Comparison of ENCODE assay signal across 8 cellular contexts in the genomic region with DNA sequence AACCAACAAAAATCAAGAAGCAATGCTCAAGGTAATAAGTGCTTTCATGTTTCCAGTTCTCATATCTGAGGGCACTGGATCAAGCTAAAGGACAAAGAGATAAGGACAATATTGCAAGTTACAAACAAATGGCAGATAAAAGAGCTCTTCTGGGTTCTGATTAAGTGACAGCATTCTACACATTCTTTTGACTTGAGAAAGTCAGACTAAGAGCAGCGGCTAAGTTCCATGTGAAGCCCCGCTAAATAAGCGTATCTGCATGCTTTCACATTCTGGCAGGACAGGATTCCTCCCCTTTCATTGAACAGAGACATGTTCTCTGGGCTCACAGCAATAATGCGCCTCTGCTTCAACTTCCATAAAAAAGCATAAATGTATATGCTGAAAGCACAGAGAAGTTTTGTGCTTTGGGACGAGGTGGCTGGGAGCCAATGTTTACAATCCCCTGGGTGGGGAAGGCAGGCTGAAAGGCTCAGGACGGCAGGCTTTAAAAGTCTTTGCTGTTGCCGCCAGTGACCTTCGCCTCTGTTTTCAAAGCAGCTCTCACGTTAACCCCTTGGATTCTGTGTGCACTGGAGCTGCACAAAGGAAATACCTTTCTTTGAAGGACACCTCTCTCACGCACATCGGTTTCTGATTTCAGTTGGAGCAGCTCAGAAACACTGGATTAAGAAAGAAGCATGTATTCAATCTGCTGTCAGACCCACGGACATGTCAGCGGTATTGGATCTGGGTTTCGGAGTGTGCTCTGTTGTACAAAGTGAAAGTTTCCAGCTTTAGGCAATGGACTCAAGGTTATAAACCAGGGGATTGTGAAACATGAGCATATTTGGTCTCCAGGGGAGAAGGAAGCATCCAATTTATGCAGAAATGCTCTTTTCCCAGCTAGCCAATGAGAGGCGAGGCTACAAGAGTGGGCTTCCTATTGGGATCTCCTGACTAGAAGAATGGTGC.
A peak's percentile ranks its signal among the peaks of the same experiment; 100 is the strongest.
DNase-seq lines count a peak whose midpoint lies in the region; ATAC-seq lines count a peak whose summit lies in the region.

No MANE protein-coding gene starts in this region.

- DNase-seq in Ammon's horn (ENCODE audit: low spot score) (peak; percentile 50), glomerular visceral epithelial cell (ENCODE audit: extremely low spot score) (peak; percentile 87), occipital lobe (lab: John Stamatoyannopoulos, UW) (peak; percentile 15), 8988T (no peak), OCI-M2 (lab: John Stamatoyannopoulos, UW; ENCODE audit: unreplicated experiment) (no peak)
- no peak for DNase-seq in activated CD8-positive, alpha-beta memory T cell treated with anti-CD3 and anti-CD28 coated beads, Interleukin-2, amount 10 ng/mL, durations not matched to agents 7 days and 5 days

- H3K27ac Mint-ChIP-seq in activated T-helper 17 cell treated with anti-CD3 and anti-CD28 coated beads, Interleukin-2, amount 50 U/mL, for 72 hours: peak overlapping the region; percentile 62
- no peak overlapping the region for H3K27ac Mint-ChIP-seq in activated CD8-positive, alpha-beta memory T cell treated with anti-CD3 and anti-CD28 coated beads, Interleukin-2, amount 10 ng/mL, durations not matched to agents 7 days and 5 days

- no peaks in the 10 kb centered on the region for H3K27me3 Mint-ChIP-seq in activated T-helper 17 cell treated with anti-CD3 and anti-CD28 coated beads, Interleukin-2, amount 50 U/mL, for 72 hours
- no peaks in the 10 kb centered on the region for H3K27me3 Mint-ChIP-seq in activated CD8-positive, alpha-beta memory T cell treated with anti-CD3 and anti-CD28 coated beads, Interleukin-2, amount 10 ng/mL, durations not matched to agents 7 days and 5 days

- no peaks in the 10 kb centered on the region for H3K9me3 Mint-ChIP-seq in activated T-helper 17 cell treated with anti-CD3 and anti-CD28 coated beads, Interleukin-2, amount 50 U/mL, for 72 hours
- peaks cover 4% of the 10 kb centered on the region for H3K9me3 Mint-ChIP-seq in activated CD8-positive, alpha-beta memory T cell treated with anti-CD3 and anti-CD28 coated beads, Interleukin-2, amount 10 ng/mL, durations not matched to agents 7 days and 5 days (ENCODE audit: low read depth)

- H3K4me1 Mint-ChIP-seq in activated T-helper 17 cell treated with anti-CD3 and anti-CD28 coated beads, Interleukin-2, amount 50 U/mL, for 72 hours: peaks cover 24% of the 10 kb centered on the region
- peaks cover 25% of the 10 kb centered on the region for H3K4me1 Mint-ChIP-seq in activated CD8-positive, alpha-beta memory T cell treated with anti-CD3 and anti-CD28 coated beads, Interleukin-2, amount 10 ng/mL, durations not matched to agents 7 days and 5 days

- CTCF ChIA-PET in activated CD8-positive, alpha-beta memory T cell treated with anti-CD3 and anti-CD28 coated beads, Interleukin-2, amount 10 ng/mL, durations not matched to agents 7 days and 5 days (lab: Charles Lee): interaction anchor here (1.4 to 2.8 kb wide), 2 partner anchors 19 to 138 kb away, joined by 3 to 12 read pairs; no protein-coding TSS in a partner anchor

- H3K36me3 Mint-ChIP-seq in activated T-helper 17 cell treated with anti-CD3 and anti-CD28 coated beads, Interleukin-2, amount 50 U/mL, for 72 hours (ENCODE audit: low read depth): peaks cover 75% of the 10 kb centered on the region
- H3K36me3 Mint-ChIP-seq in activated CD8-positive, alpha-beta memory T cell treated with anti-CD3 and anti-CD28 coated beads, Interleukin-2, amount 10 ng/mL, durations not matched to agents 7 days and 5 days: peaks cover 42% of the 10 kb centered on the region

- H3K4me3 Mint-ChIP-seq in activated T-helper 17 cell treated with anti-CD3 and anti-CD28 coated beads, Interleukin-2, amount 50 U/mL, for 72 hours: no peak overlapping the region
- no peak overlapping the region for H3K4me3 Mint-ChIP-seq in activated CD8-positive, alpha-beta memory T cell treated with anti-CD3 and anti-CD28 coated beads, Interleukin-2, amount 10 ng/mL, durations not matched to agents 7 days and 5 days

- peak; percentile 40 for ATAC-seq in HG02678 (IDR thresholded peaks at IDR 0.05; ENCODE audit: unreplicated experiment)
- no peak for ATAC-seq in activated T-helper 17 cell treated with anti-CD3 and anti-CD28 coated beads, Interleukin-2, amount 50 U/mL, for 72 hours (replicated peaks)
- ATAC-seq in activated CD8-positive, alpha-beta memory T cell treated with anti-CD3 and anti-CD28 coated beads, Interleukin-2, amount 10 ng/mL, durations not matched to agents 7 days and 5 days: no peak

Comparison
In these comparisons a context has a peak if more than half of its experiments do, and no peak if none do; other contexts are left out.
1. DNase-seq: peak in Ammon's horn (single experiment), glomerular visceral epithelial cell (single experiment) and occipital lobe (single experiment); none in activated CD8-positive, alpha-beta memory T cell treated with anti-CD3 and anti-CD28 coated beads, Interleukin-2, amount 10 ng/mL, durations not matched to agents 7 days and 5 days (single experiment), 8988T (single experiment) and OCI-M2 (single experiment).